Comparison of ENCODE assay signal across 8 cellular contexts in genomic region chr20:6122873-6123649, GRCh38. TPM values are rescaled to one million over a fixed set of nuclear protein-coding genes. Genes with fewer than 3 reads are reported as not detected.
DNase-seq lines count a peak whose midpoint lies in the region; ATAC-seq and TF ChIP-seq lines count a peak whose summit lies in the region.

A gene with protein sequence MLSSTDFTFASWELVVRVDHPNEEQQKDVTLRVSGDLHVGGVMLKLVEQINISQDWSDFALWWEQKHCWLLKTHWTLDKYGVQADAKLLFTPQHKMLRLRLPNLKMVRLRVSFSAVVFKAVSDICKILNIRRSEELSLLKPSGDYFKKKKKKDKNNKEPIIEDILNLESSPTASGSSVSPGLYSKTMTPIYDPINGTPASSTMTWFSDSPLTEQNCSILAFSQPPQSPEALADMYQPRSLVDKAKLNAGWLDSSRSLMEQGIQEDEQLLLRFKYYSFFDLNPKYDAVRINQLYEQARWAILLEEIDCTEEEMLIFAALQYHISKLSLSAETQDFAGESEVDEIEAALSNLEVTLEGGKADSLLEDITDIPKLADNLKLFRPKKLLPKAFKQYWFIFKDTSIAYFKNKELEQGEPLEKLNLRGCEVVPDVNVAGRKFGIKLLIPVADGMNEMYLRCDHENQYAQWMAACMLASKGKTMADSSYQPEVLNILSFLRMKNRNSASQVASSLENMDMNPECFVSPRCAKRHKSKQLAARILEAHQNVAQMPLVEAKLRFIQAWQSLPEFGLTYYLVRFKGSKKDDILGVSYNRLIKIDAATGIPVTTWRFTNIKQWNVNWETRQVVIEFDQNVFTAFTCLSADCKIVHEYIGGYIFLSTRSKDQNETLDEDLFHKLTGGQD (minus strand): TSS chr20:6123030. CDS start chr20:6119554, 3,476 bp downstream.

- peak; percentile 51 for TF ChIP-seq POLR2A in HCT116 (IDR thresholded peaks at IDR 0.05; ENCODE audit: borderline replicate concordance, extremely low read depth, insufficient read depth, insufficient read length)

- H3K27me3 ChIP-seq in HCT116 (ENCODE audit: insufficient read depth, low read length) (no peaks in the 10 kb centered on the region), upper lobe of right lung (peaks cover 6% of the 10 kb centered on the region)

- H4K20me1 ChIP-seq in HCT116 (ENCODE audit: insufficient read depth) = no peaks in the 10 kb centered on the region

- TF ChIP-seq CTCF in HCT116 (IDR thresholded peaks at IDR 0.05 in 2 of 3, conservative IDR thresholded peaks at IDR 0.05 in 1 of 3; ENCODE audit: borderline replicate concordance in 1 of 3, insufficient read depth in 1 of 3, low read depth in 2 of 3, low read length in 2 of 3) (no peak), fibroblast of mammary gland (conservative IDR thresholded peaks at IDR 0.05; ENCODE audit: control insufficient read depth, insufficient read depth, low read depth, low read length) (no peak), upper lobe of right lung (IDR thresholded peaks at IDR 0.05) (peak; percentile 15)

- H3K4me2 ChIP-seq in HCT116 (ENCODE audit: low read length) = peak within 1 kb of the TSS; percentile 90

- no peaks in the 10 kb centered on the region for H3K9me3 Mint-ChIP-seq in activated CD4-positive, alpha-beta memory T cell treated with anti-CD3 and anti-CD28 coated beads, Interleukin-2, amount 10 ng/mL, durations not matched to agents 7 days and 5 days
- H3K9me3 Mint-ChIP-seq in natural killer cell treated with Interleukin-12 subunit alpha and Interleukin-12 subunit beta and Interleukin-15 and Interleukin-18, amount 100 ng/mL, for 72 hours = no peaks in the 10 kb centered on the region

- no peak for TF ChIP-seq RAD21 in HCT116 (IDR thresholded peaks at IDR 0.05; ENCODE audit: low read depth)

- TSS peak; percentile 66 for BruUV-seq in HCT116 (replicated peaks; lab: Mats Ljungman, UMichigan)

- H3K9me3 ChIP-seq in ES-I3 (ENCODE audit: control insufficient read depth, insufficient read depth, low read length) (no peaks in the 10 kb centered on the region), HCT116 (ENCODE audit: control insufficient read depth in 1 of 2, insufficient read depth in 1 of 2, low read depth in 1 of 2, low read length in 2 of 2) (no peaks in the 10 kb centered on the region), upper lobe of right lung (no peaks in the 10 kb centered on the region)

- CTCF ChIA-PET in HCT116 (lab: Charles Lee) = no interaction called here
- CTCF ChIA-PET in activated CD4-positive, alpha-beta memory T cell treated with anti-CD3 and anti-CD28 coated beads, Interleukin-2, amount 10 ng/mL, durations not matched to agents 7 days and 5 days (lab: Charles Lee) = no interaction called here

- no peaks in the 10 kb centered on the region for H3K9me2 ChIP-seq in HCT116 (ENCODE audit: insufficient read depth)

- ATAC-seq in HCT116 (peak; percentile 91), upper lobe of right lung (peak; percentile 96)
- peak; percentile 61 to 76 for ATAC-seq in natural killer cell treated with Interleukin-12 subunit alpha and Interleukin-12 subunit beta and Interleukin-15 and Interleukin-18, amount 100 ng/mL, for 72 hours

- intact Hi-C loops in HCT116 (cut with micrococcal nuclease) = no loop called here
- intact Hi-C loops in upper lobe of right lung (cut with DNase I) = no loop called here

- H3K4me3 ChIP-seq in HCT116 (replicated peaks in 1 of 2; ENCODE audit: low read depth in 1 of 2, low read length in 2 of 2) = peak within 1 kb of the TSS; percentile 81 to 82
- H3K4me3 ChIP-seq in fibroblast of mammary gland (ENCODE audit: control insufficient read depth, low read depth, low read length) = peak within 1 kb of the TSS; percentile 55
- H3K4me3 ChIP-seq in upper lobe of right lung = peak within 1 kb of the TSS; percentile 55

- H3K27me3 Mint-ChIP-seq in activated CD4-positive, alpha-beta memory T cell treated with anti-CD3 and anti-CD28 coated beads, Interleukin-2, amount 10 ng/mL, durations not matched to agents 7 days and 5 days = peaks cover 45% of the 10 kb centered on the region
- H3K27me3 Mint-ChIP-seq in natural killer cell treated with Interleukin-12 subunit alpha and Interleukin-12 subunit beta and Interleukin-15 and Interleukin-18, amount 100 ng/mL, for 72 hours = peaks cover 19 to 55% of the 10 kb centered on the region in 2 donors

- H3K4me1 ChIP-seq in ES-I3 (ENCODE audit: insufficient read depth, low read length) (peaks cover 24% of the 10 kb centered on the region), HCT116 (ENCODE audit: control insufficient read depth in 1 of 2, insufficient read depth in 2 of 2, low read length in 2 of 2) (peaks cover 19 to 34% of the 10 kb centered on the region in 2 experiments), upper lobe of right lung (peaks cover 11% of the 10 kb centered on the region)

- RAD21 ChIA-PET in HCT116 (lab: Charles Lee; ENCODE audit: low non-redundant PET in 1 of 2, low total read pairs in 2 of 2, uncharacterized antibody in 2 of 2, unreplicated experiment in 2 of 2) = no interaction called here

- H3K36me3 ChIP-seq in ES-I3 (ENCODE audit: insufficient read depth, low read length) (no peaks in the 10 kb centered on the region), HCT116 (ENCODE audit: control insufficient read depth in 1 of 2, insufficient read depth in 2 of 2, low read length in 2 of 2) (peaks cover 6 to 12% of the 10 kb centered on the region in 2 experiments; a peak in 3 of 4 replicates), upper lobe of right lung (no peaks in the 10 kb centered on the region)

- peak within 1 kb of the TSS; percentile 21 for H3K4me3 Mint-ChIP-seq in activated CD4-positive, alpha-beta memory T cell treated with anti-CD3 and anti-CD28 coated beads, Interleukin-2, amount 10 ng/mL, durations not matched to agents 7 days and 5 days
- peak within 1 kb of the TSS; percentile 1 for H3K4me3 Mint-ChIP-seq in natural killer cell treated with Interleukin-12 subunit alpha and Interleukin-12 subunit beta and Interleukin-15 and Interleukin-18, amount 100 ng/mL, for 72 hours

- peaks cover 20% of the 10 kb centered on the region for H3K79me2 ChIP-seq in HCT116 (ENCODE audit: insufficient read depth, low read length)

- H3K36me3 Mint-ChIP-seq in activated CD4-positive, alpha-beta memory T cell treated with anti-CD3 and anti-CD28 coated beads, Interleukin-2, amount 10 ng/mL, durations not matched to agents 7 days and 5 days (ENCODE audit: low read depth) = no peaks in the 10 kb centered on the region
- no peaks in the 10 kb centered on the region for H3K36me3 Mint-ChIP-seq in natural killer cell treated with Interleukin-12 subunit alpha and Interleukin-12 subunit beta and Interleukin-15 and Interleukin-18, amount 100 ng/mL, for 72 hours

- POLR2A ChIA-PET in HCT116 (lab: Charles Lee) = interaction anchor here (0.6 to 1.4 kb wide), 4 partner anchors 12 to 594 kb away, joined by 3 to 4 read pairs (median 4); no protein-coding TSS in a partner anchor
- POLR2A ChIA-PET in activated CD4-positive, alpha-beta memory T cell treated with anti-CD3 and anti-CD28 coated beads, Interleukin-2, amount 10 ng/mL, durations not matched to agents 7 days and 5 days (lab: Charles Lee) = no interaction called here

- peak within 1 kb of the TSS; percentile 98 for H2AFZ ChIP-seq in HCT116 (ENCODE audit: low read depth, low read length, poor library complexity, severe bottlenecking)

- DNase-seq in HCT116 (ENCODE audit: low read depth, low spot score) (peak; percentile 78), NCI-H2029 treated with DMSO at 0.1 percent for 48 hours (lab: John Stamatoyannopoulos, UW) (peak; percentile 44), fibroblast of mammary gland (ENCODE audit: low read depth) (peak; percentile 66), upper lobe of right lung (peak; percentile 83), occipital lobe (lab: John Stamatoyannopoulos, UW) (no peak)
- no peak for DNase-seq in activated CD4-positive, alpha-beta memory T cell treated with anti-CD3 and anti-CD28 coated beads, Interleukin-2, amount 10 ng/mL, durations not matched to agents 7 days and 5 days
- no peak for DNase-seq in natural killer cell treated with Interleukin-12 subunit alpha and Interleukin-12 subunit beta and Interleukin-15 and Interleukin-18, amount 100 ng/mL, for 72 hours (ENCODE audit: low spot score)

- H3K27ac Mint-ChIP-seq in activated CD4-positive, alpha-beta memory T cell treated with anti-CD3 and anti-CD28 coated beads, Interleukin-2, amount 10 ng/mL, durations not matched to agents 7 days and 5 days = no peak within 1 kb of the TSS
- no peak within 1 kb of the TSS for H3K27ac Mint-ChIP-seq in natural killer cell treated with Interleukin-12 subunit alpha and Interleukin-12 subunit beta and Interleukin-15 and Interleukin-18, amount 100 ng/mL, for 72 hours

- H3K9ac ChIP-seq in ES-I3 (ENCODE audit: low read depth, low read length) = peak within 1 kb of the TSS; percentile 56
- H3K9ac ChIP-seq in HCT116 (ENCODE audit: low read length) = peak within 1 kb of the TSS; percentile 82

- H3K4me1 Mint-ChIP-seq in activated CD4-positive, alpha-beta memory T cell treated with anti-CD3 and anti-CD28 coated beads, Interleukin-2, amount 10 ng/mL, durations not matched to agents 7 days and 5 days = peaks cover 7% of the 10 kb centered on the region
- no peaks in the 10 kb centered on the region for H3K4me1 Mint-ChIP-seq in natural killer cell treated with Interleukin-12 subunit alpha and Interleukin-12 subunit beta and Interleukin-15 and Interleukin-18, amount 100 ng/mL, for 72 hours (ENCODE audit: low read depth in 2 of 2)

- H3K27ac ChIP-seq in HCT116 (ENCODE audit: low read depth, low read length) (peak within 1 kb of the TSS; percentile 92), upper lobe of right lung (peak within 1 kb of the TSS; percentile 51)

TF ChIP-seq in HCT116, 20 proteins besides CTCF, POLR2A, EP300 and RAD21 (continues in another document):
- TF ChIP-seq EZH2phosphoT487 (IDR thresholded peaks at IDR 0.05; ENCODE audit: borderline replicate concordance) = no peak
- TF ChIP-seq SIN3A (IDR thresholded peaks at IDR 0.05; ENCODE audit: low read depth) = peak; percentile 21; the same call in 1 of the 2 replicates
- no peak for TF ChIP-seq ZNF274 (IDR thresholded peaks at IDR 0.05; ENCODE audit: low read depth, low read length)
- TF ChIP-seq, protein P1, sequence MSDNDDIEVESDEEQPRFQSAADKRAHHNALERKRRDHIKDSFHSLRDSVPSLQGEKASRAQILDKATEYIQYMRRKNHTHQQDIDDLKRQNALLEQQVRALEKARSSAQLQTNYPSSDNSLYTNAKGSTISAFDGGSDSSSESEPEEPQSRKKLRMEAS (IDR thresholded peaks at IDR 0.05) = peak; percentile 47
- TF ChIP-seq, protein P2, sequence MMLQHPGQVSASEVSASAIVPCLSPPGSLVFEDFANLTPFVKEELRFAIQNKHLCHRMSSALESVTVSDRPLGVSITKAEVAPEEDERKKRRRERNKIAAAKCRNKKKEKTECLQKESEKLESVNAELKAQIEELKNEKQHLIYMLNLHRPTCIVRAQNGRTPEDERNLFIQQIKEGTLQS (IDR thresholded peaks at IDR 0.05) = no peak

RNA-seq across cellular contexts. Expression of the gene that starts here (rescaled TPM):
- total RNA-seq in HCT116 (2021; ENCODE audit: unreplicated experiment) = 34.9 TPM
- polyA plus RNA-seq in HCT116 (2012) = 17.0 and 25.4 TPM in 2 replicates
- not detected for total RNA-seq in activated CD4-positive, alpha-beta memory T cell treated with anti-CD3 and anti-CD28 coated beads, Interleukin-2, amount 10 ng/mL, durations not matched to agents 7 days and 5 days
- not detected for total RNA-seq in natural killer cell treated with Interleukin-12 subunit alpha and Interleukin-12 subunit beta and Interleukin-15 and Interleukin-18, amount 100 ng/mL, for 72 hours
- 2.4 TPM for total RNA-seq in upper lobe of right lung
- 1.4 TPM for total RNA-seq in occipital lobe

Comparison
In these comparisons a context has a peak if more than half of its experiments do, and no peak if none do; other contexts are left out.
1. RNA of the gene that starts here (total RNA-seq): 34.9 TPM in HCT116 (single experiment); 2.4 TPM in upper lobe of right lung (single experiment), 1.4 TPM in occipital lobe (single experiment), not detected in activated CD4-positive, alpha-beta memory T cell treated with anti-CD3 and anti-CD28 coated beads, Interleukin-2, amount 10 ng/mL, durations not matched to agents 7 days and 5 days and not detected in natural killer cell treated with Interleukin-12 subunit alpha and Interleukin-12 subunit beta and Interleukin-15 and Interleukin-18, amount 100 ng/mL, for 72 hours; every median in the first group is over 10 times any median in the second.
2. Peak in ATAC-seq in natural killer cell treated with Interleukin-12 subunit alpha and Interleukin-12 subunit beta and Interleukin-15 and Interleukin-18, amount 100 ng/mL, for 72 hours; RNA of the gene not detected or under 1 TPM.
3. DNase-seq: peak in HCT116 (single experiment), NCI-H2029 treated with DMSO at 0.1 percent for 48 hours (single experiment), fibroblast of mammary gland (single experiment) and upper lobe of right lung (single experiment); none in activated CD4-positive, alpha-beta memory T cell treated with anti-CD3 and anti-CD28 coated beads, Interleukin-2, amount 10 ng/mL, durations not matched to agents 7 days and 5 days (single experiment), natural killer cell treated with Interleukin-12 subunit alpha and Interleukin-12 subunit beta and Interleukin-15 and Interleukin-18, amount 100 ng/mL, for 72 hours (single experiment) and occipital lobe (single experiment).
4. Peak in every context shown above with its lines, with median percentiles within 50 percentile points of each other: ATAC-seq and H3K4me3 ChIP-seq.